24 cellular contexts compared by ENCODE assay signal in genomic region chr7:36925207-36925606, GRCh38.
DNase-seq lines count a peak whose midpoint lies in the region; ATAC-seq, FAIRE-seq and TF ChIP-seq lines count a peak whose summit lies in the region.
"Had no signal": no experiment of that assay in that cellular context is flagged by ENCODE, and none has a peak within 500 bp of the region (broad histone marks: within the 10 kb centered on the region; RNA-seq: fewer than 3 reads in every experiment).

No MANE protein-coding gene starts in this region.

- CTCF ChIA-PET in activated CD8-positive, alpha-beta T cell treated with anti-CD3 and anti-CD28 coated beads for 36 hours (lab: Charles Lee): no interaction called here
- CTCF ChIA-PET in activated CD8-positive, alpha-beta T cell treated with anti-CD3 and anti-CD28 coated beads, Interleukin-2, amount 10 ng/mL, durations not matched to agents 7 days and 5 days (lab: Charles Lee): no interaction called here

- H3K27ac ChIP-seq in KMS-11: peak overlapping the region; percentile 54; the same call in 1 of the 2 replicates
- H3K27ac ChIP-seq: BLaER1, RWPE1 had no signal

- intact Hi-C loops in activated CD8-positive, alpha-beta T cell treated with anti-CD3 and anti-CD28 coated beads for 36 hours (cut with micrococcal nuclease): no loop called here

- no peaks in the 10 kb centered on the region for H3K27me3 Mint-ChIP-seq in activated CD8-positive, alpha-beta T cell treated with anti-CD3 and anti-CD28 coated beads for 36 hours
- no peaks in the 10 kb centered on the region for H3K27me3 Mint-ChIP-seq in activated CD8-positive, alpha-beta T cell treated with anti-CD3 and anti-CD28 coated beads, Interleukin-2, amount 10 ng/mL, durations not matched to agents 7 days and 5 days (ENCODE audit: low read depth)
- no peaks in the 10 kb centered on the region for H3K27me3 Mint-ChIP-seq in brain
- H3K27me3 Mint-ChIP-seq: CD4-positive, CD25-positive, alpha-beta regulatory T cell had no signal

- no peak overlapping the region for H3K9ac ChIP-seq in KMS-11
- H3K9ac ChIP-seq: BLaER1 had no signal

- ATAC-seq in activated CD8-positive, alpha-beta T cell treated with anti-CD3 and anti-CD28 coated beads for 36 hours: no peak
- no peak for ATAC-seq in activated CD8-positive, alpha-beta T cell treated with anti-CD3 and anti-CD28 coated beads, Interleukin-2, amount 10 ng/mL, durations not matched to agents 7 days and 5 days
- no peak for ATAC-seq in HG03045 (IDR thresholded peaks at IDR 0.05; ENCODE audit: unreplicated experiment)
- ATAC-seq: HepG2, Panc1 had no signal

- POLR2A ChIA-PET in activated CD8-positive, alpha-beta T cell treated with anti-CD3 and anti-CD28 coated beads for 36 hours (lab: Charles Lee): no interaction called here
- POLR2A ChIA-PET in activated CD8-positive, alpha-beta T cell treated with anti-CD3 and anti-CD28 coated beads, Interleukin-2, amount 10 ng/mL, durations not matched to agents 7 days and 5 days (lab: Charles Lee): no interaction called here

- no peak overlapping the region for H3K4me3 Mint-ChIP-seq in activated CD8-positive, alpha-beta T cell treated with anti-CD3 and anti-CD28 coated beads for 36 hours
- H3K4me3 Mint-ChIP-seq in activated CD8-positive, alpha-beta T cell treated with anti-CD3 and anti-CD28 coated beads, Interleukin-2, amount 10 ng/mL, durations not matched to agents 7 days and 5 days: no peak overlapping the region
- H3K4me3 Mint-ChIP-seq in brain: no peak overlapping the region

- peak; percentile 9 for FAIRE-seq in islet of Langerhans (lab: Jason Lieb, UNC)
- FAIRE-seq: D721Med, GM18507, H54, HepG2 had no signal

- H3K9me3 Mint-ChIP-seq in activated CD8-positive, alpha-beta T cell treated with anti-CD3 and anti-CD28 coated beads for 36 hours: peaks cover 7% of the 10 kb centered on the region
- H3K9me3 Mint-ChIP-seq in activated CD8-positive, alpha-beta T cell treated with anti-CD3 and anti-CD28 coated beads, Interleukin-2, amount 10 ng/mL, durations not matched to agents 7 days and 5 days (ENCODE audit: insufficient read depth): peaks cover 11% of the 10 kb centered on the region
- H3K9me3 Mint-ChIP-seq in brain: peaks cover 0 to 8% (median 0%) of the 10 kb centered on the region in 5 experiments

- peak overlapping the region; percentile 15 for H3K27ac Mint-ChIP-seq in activated CD8-positive, alpha-beta T cell treated with anti-CD3 and anti-CD28 coated beads for 36 hours
- no peak overlapping the region for H3K27ac Mint-ChIP-seq in activated CD8-positive, alpha-beta T cell treated with anti-CD3 and anti-CD28 coated beads, Interleukin-2, amount 10 ng/mL, durations not matched to agents 7 days and 5 days
- H3K27ac Mint-ChIP-seq in brain: peak overlapping the region in 4 of 5 experiments; percentile 33 to 64 (median 48)

- H3K79me2 ChIP-seq in KMS-11 (ENCODE audit: insufficient read depth, low read depth): peaks cover 26% of the 10 kb centered on the region; the same call in 1 of the 2 replicates

- H3K4me3 ChIP-seq in KMS-11 (IDR thresholded peaks at IDR 0.05; ENCODE audit: insufficient read depth, low read depth, low read length): no peak overlapping the region
- H3K4me3 ChIP-seq: BLaER1 had no signal

- peaks cover 37% of the 10 kb centered on the region for H3K36me3 Mint-ChIP-seq in activated CD8-positive, alpha-beta T cell treated with anti-CD3 and anti-CD28 coated beads for 36 hours (ENCODE audit: low read depth)
- H3K36me3 Mint-ChIP-seq in activated CD8-positive, alpha-beta T cell treated with anti-CD3 and anti-CD28 coated beads, Interleukin-2, amount 10 ng/mL, durations not matched to agents 7 days and 5 days (ENCODE audit: low read depth): peaks cover 26% of the 10 kb centered on the region
- H3K36me3 Mint-ChIP-seq in brain: peaks cover 8% of the 10 kb centered on the region

- TF ChIP-seq CTCF in activated CD8-positive, alpha-beta T cell treated with anti-CD3 and anti-CD28 coated beads for 36 hours (IDR thresholded peaks at IDR 0.05): no peak
- TF ChIP-seq CTCF in KMS-11 (conservative IDR thresholded peaks at IDR 0.05; ENCODE audit: low read depth, low read length): no peak
- TF ChIP-seq CTCF in brain (conservative IDR thresholded peaks at IDR 0.05): no peak

- no peak for DNase-seq in activated CD8-positive, alpha-beta T cell treated with anti-CD3 and anti-CD28 coated beads for 36 hours
- no peak for DNase-seq in activated CD8-positive, alpha-beta T cell treated with anti-CD3 and anti-CD28 coated beads, Interleukin-2, amount 10 ng/mL, durations not matched to agents 7 days and 5 days
- DNase-seq in activated CD4-positive, alpha-beta T cell treated with anti-CD3 and anti-CD28 coated beads, Interleukin-2, amount 50 U/mL, for 1 hour: no peak
- no peak for DNase-seq in stimulated activated CD4-positive, alpha-beta T cell treated with anti-CD3 and anti-CD28 coated beads, Interleukin-1b, Interleukin-23, amount 100 ng/mL, for 48 hours
- DNase-seq: CD4-positive, CD25-positive, alpha-beta regulatory T cell; Kasumi-1; MV-4-11; NCI-H1105; NCI-H1436 treated with DMSO at 0.1 percent for 48 hours; NCI-H187 treated with DMSO at 0.1 percent for 48 hours; NCI-H2107; NCI-H446 treated with DMSO at 0.1 percent for 48 hours; SIG-M5 had no signal

- H4K20me1 ChIP-seq in KMS-11 (ENCODE audit: insufficient read depth): no peaks in the 10 kb centered on the region

- H3K36me3 ChIP-seq in KMS-11 (ENCODE audit: insufficient read depth): no peaks in the 10 kb centered on the region
- H3K36me3 ChIP-seq: BLaER1 had no signal

- H3K4me1 Mint-ChIP-seq in activated CD8-positive, alpha-beta T cell treated with anti-CD3 and anti-CD28 coated beads for 36 hours (ENCODE audit: low read depth): peaks cover 8% of the 10 kb centered on the region
- no peaks in the 10 kb centered on the region for H3K4me1 Mint-ChIP-seq in activated CD8-positive, alpha-beta T cell treated with anti-CD3 and anti-CD28 coated beads, Interleukin-2, amount 10 ng/mL, durations not matched to agents 7 days and 5 days (ENCODE audit: low read depth)
- H3K4me1 Mint-ChIP-seq in brain: peaks cover 47% of the 10 kb centered on the region

- H3K27me3 ChIP-seq in KMS-11 (ENCODE audit: insufficient read depth, low read depth): no peaks in the 10 kb centered on the region
- H3K27me3 ChIP-seq: BLaER1 had no signal

- H2AFZ ChIP-seq in KMS-11 (ENCODE audit: low read depth): no peak overlapping the region

- H3K4me1 ChIP-seq in KMS-11 (ENCODE audit: low read depth, poor library complexity, severe bottlenecking): peaks cover 46% of the 10 kb centered on the region
- H3K4me1 ChIP-seq: BLaER1 had no signal

- H3K4me2 ChIP-seq in KMS-11: peak overlapping the region; percentile 69
- H3K4me2 ChIP-seq: BLaER1 had no signal
